10 cellular contexts compared by ENCODE assay signal in genomic region chr5:39420482-39421145, GRCh38. TPM values are rescaled to one million over a fixed set of nuclear protein-coding genes. Genes with fewer than 3 reads are reported as not detected.
DNase-seq lines count a peak whose midpoint lies in the region; ATAC-seq and TF ChIP-seq lines count a peak whose summit lies in the region.
"Had no signal": no experiment of that assay in that cellular context is flagged by ENCODE, and none has a peak within 500 bp of the region (broad histone marks: within the 10 kb centered on the region; RNA-seq: fewer than 3 reads in every experiment).

No MANE protein-coding gene starts in this region.

- H3K9me3 Mint-ChIP-seq in Caco-2 (ENCODE audit: unreplicated experiment), result no peaks in the 10 kb centered on the region
- H3K9me3 Mint-ChIP-seq: T-helper 2 cell treated with Interferon-gamma antibody and Interleukin-4, amounts not matched to agents 5 μg/mL and 100 μg/mL, for 36 hours had no signal

- DNase-seq in Caco-2 (no peak), left ventricle myocardium inferior (peak; percentile 69), psoas muscle (peak; percentile 74 to 76), NCI-H2171 (lab: John Stamatoyannopoulos, UW) (no peak)
- no peak for DNase-seq in stimulated activated CD8-positive, alpha-beta memory T cell treated with anti-CD3 and anti-CD28 coated beads, Interleukin-4, amount 100 ng/mL, for 48 hours

- no peak overlapping the region for H3K4me3 ChIP-seq in Caco-2 (ENCODE audit: low read depth, low read length)
- H3K4me3 ChIP-seq in WI38 (ENCODE audit: low read depth, low read length), result peak overlapping the region; percentile 71
- H3K4me3 ChIP-seq in left ventricle myocardium inferior, result peak overlapping the region; percentile 73
- peak overlapping the region; percentile 72 for H3K4me3 ChIP-seq in psoas muscle
- H3K4me3 ChIP-seq: GM12878 had no signal

- H3K36me3 ChIP-seq in Caco-2 (ENCODE audit: control insufficient read depth, insufficient read depth, low read length) (no peaks in the 10 kb centered on the region), left ventricle myocardium inferior (peaks cover 3% of the 10 kb centered on the region), psoas muscle (ENCODE audit: insufficient read depth in 1 of 2, low read depth in 1 of 2) (no peaks in the 10 kb centered on the region)

- no peaks in the 10 kb centered on the region for H3K27me3 Mint-ChIP-seq in Caco-2 (ENCODE audit: insufficient read depth, unreplicated experiment)

- H3K27me3 ChIP-seq in Caco-2 (replicated peaks; ENCODE audit: control insufficient read depth, insufficient read depth, low read length) (no peaks in the 10 kb centered on the region), left ventricle myocardium inferior (ENCODE audit: low read depth) (peaks cover under 1% of the 10 kb centered on the region), psoas muscle (ENCODE audit: insufficient read depth in 3 of 3, low read length in 2 of 3) (peaks cover 0 to 5% (median 3%) of the 10 kb centered on the region in 3 donors)

- H3K4me1 Mint-ChIP-seq in Caco-2 (ENCODE audit: low read depth, unreplicated experiment), result peaks cover 43% of the 10 kb centered on the region

- 34 to 39% (median 39%) methylated on average over 6 of the region's 6 CpGs for WGBS in psoas muscle, 3 donors

- H3K4me1 ChIP-seq in Caco-2 (peaks cover 52% of the 10 kb centered on the region), left ventricle myocardium inferior (peaks cover 80% of the 10 kb centered on the region), psoas muscle (peaks cover 5% of the 10 kb centered on the region)

- CTCF ChIA-PET in Caco-2 (lab: Charles Lee), result no interaction called here

- H3K27ac Mint-ChIP-seq in Caco-2 (ENCODE audit: unreplicated experiment), result peak overlapping the region; percentile 89
- H3K27ac Mint-ChIP-seq: T-helper 2 cell treated with Interferon-gamma antibody and Interleukin-4, amounts not matched to agents 5 μg/mL and 100 μg/mL, for 36 hours had no signal

- H3K27ac ChIP-seq in left ventricle myocardium inferior (replicated peaks), result peak overlapping the region; percentile 90
- H3K27ac ChIP-seq in psoas muscle, result peak overlapping the region; percentile 58

- ATAC-seq in psoas muscle (peak; percentile 28 to 60 (median 44)), GM21723 (IDR thresholded peaks at IDR 0.05; ENCODE audit: unreplicated experiment) (no peak), GM19452 (IDR thresholded peaks at IDR 0.05; ENCODE audit: unreplicated experiment) (no peak)
- ATAC-seq: GM12878 had no signal

- no TSS peak for BruUV-seq in Caco-2 (replicated peaks; lab: Mats Ljungman, UMichigan)

- no peak for TF ChIP-seq CTCF in Caco-2 (IDR thresholded peaks at IDR 0.05; ENCODE audit: insufficient read depth in 1 of 2, low read depth in 1 of 2, low read length in 1 of 2, severe bottlenecking in 1 of 2, unreplicated experiment in 1 of 2)
- TF ChIP-seq CTCF in WI38 (IDR thresholded peaks at IDR 0.05; ENCODE audit: low read depth, low read length), result no peak
- TF ChIP-seq CTCF in left ventricle myocardium inferior (IDR thresholded peaks at IDR 0.05; ENCODE audit: borderline replicate concordance), result no peak
- no peak for TF ChIP-seq CTCF in psoas muscle (IDR thresholded peaks at IDR 0.05)

- intact Hi-C loops in Caco-2 (cut with micrococcal nuclease; ENCODE audit: unreplicated experiment), result loop anchor here (5.0 kb wide), 1 partner anchor 107 kb away; no protein-coding TSS in a partner anchor
- intact Hi-C loops in left ventricle myocardium inferior (cut with micrococcal nuclease), result loop anchor here (10.0 kb wide), 1 partner anchor 124 kb away; no protein-coding TSS in a partner anchor
- intact Hi-C loops in psoas muscle (cut with DNase I), result loop anchor here in 1 of 2 donors (5.0 kb wide), 1 partner anchor 127 kb away; no protein-coding TSS in a partner anchor

- H3K36me3 Mint-ChIP-seq in Caco-2 (ENCODE audit: insufficient read depth, unreplicated experiment), result peaks cover 66% of the 10 kb centered on the region

- peak overlapping the region; percentile 41 for H3K4me3 Mint-ChIP-seq in Caco-2 (ENCODE audit: unreplicated experiment)
- H3K4me3 Mint-ChIP-seq: T-helper 2 cell treated with Interferon-gamma antibody and Interleukin-4, amounts not matched to agents 5 μg/mL and 100 μg/mL, for 36 hours had no signal

- H3K9me3 ChIP-seq in Caco-2 (no peaks in the 10 kb centered on the region), left ventricle myocardium inferior (replicated peaks) (no peaks in the 10 kb centered on the region), psoas muscle (no peaks in the 10 kb centered on the region)

- POLR2A ChIA-PET in Caco-2 (lab: Charles Lee), result interaction anchor here (0.5 to 2.1 kb wide), 3 partner anchors 20 to 186 kb away, joined by 3 to 11 read pairs (median 10); no protein-coding TSS in a partner anchor

RNA-seq across cellular contexts. Expression of gene DAB2, which starts 4.2 kb away (rescaled TPM):
- total RNA-seq in Caco-2 (2022), result 133 and 135 TPM in 2 replicates
- total RNA-seq in left ventricle myocardium inferior, result 28.5 TPM
- total RNA-seq in psoas muscle, result 10 to 100 TPM; 13.5 to 37.1 (median 21.0) TPM
- 1 to 10 TPM; 4.1 to 5.7 (median 4.3) TPM for polyA plus RNA-seq in psoas muscle

RNA-seq across cellular contexts. Expression of gene C9, which starts 56.3 kb away (rescaled TPM):
- total RNA-seq in Caco-2 (2022), result 0.39 and 0.41 TPM in 2 replicates
- total RNA-seq in left ventricle myocardium inferior, result not detected
- total RNA-seq in psoas muscle, result under 1 TPM in 1 of 4 donors, not detected in 3; 0.24 TPM
- polyA plus RNA-seq in psoas muscle, result not detected
- polyA plus RNA-seq: GM12878 had no signal

Comparison
In these comparisons a context has a peak if more than half of its experiments do, and no peak if none do; other contexts are left out.
1. DNase-seq: peak in left ventricle myocardium inferior (single experiment) and psoas muscle (2 of 2); none in Caco-2 (0 of 2), stimulated activated CD8-positive, alpha-beta memory T cell treated with anti-CD3 and anti-CD28 coated beads, Interleukin-4, amount 100 ng/mL, for 48 hours (single experiment) and NCI-H2171 (single experiment).
2. ATAC-seq: peak in psoas muscle (4 of 4); none in GM21723 (single experiment) and GM19452 (single experiment).